Comparison of ENCODE assay signal across 40 cellular contexts in genomic region chr19:41050426-41050825, GRCh38. TPM values are rescaled to one million over a fixed set of nuclear protein-coding genes. Genes with fewer than 3 reads are reported as not detected.
DNase-seq lines count a peak whose midpoint lies in the region; ATAC-seq, FAIRE-seq and TF ChIP-seq lines count a peak whose summit lies in the region.
"Had no signal": no experiment of that assay in that cellular context is flagged by ENCODE, and none has a peak within 500 bp of the region (broad histone marks: within the 10 kb centered on the region; RNA-seq: fewer than 3 reads in every experiment).

No MANE protein-coding gene starts in this region.

- peaks cover 9% of the 10 kb centered on the region for H3K27me3 Mint-ChIP-seq in osteocyte (ENCODE audit: unreplicated experiment)
- H3K27me3 Mint-ChIP-seq in stimulated activated memory B cell treated with anti-CD40 and anti-IgM and Interleukin-4, amounts not matched to agents 10 μg/mL and 1 μg/mL and 100 μg/mL, for 72 hours, result peaks cover 58% of the 10 kb centered on the region

- no peaks in the 10 kb centered on the region for H3K9me3 ChIP-seq in esophagus muscularis mucosa
- H3K9me3 ChIP-seq: BE2C; BLaER1; BLaER1 treated with 17β-estradiol and CSF1 and Interleukin-3, amounts not matched to agents 10 nM and 100 nM; Caco-2 had no signal

- TF ChIP-seq EP300 in esophagus muscularis mucosa (IDR thresholded peaks at IDR 0.05), result no peak

- no peak for TF ChIP-seq CTCF in esophagus muscularis mucosa (IDR thresholded peaks at IDR 0.05)
- TF ChIP-seq CTCF in osteocyte (IDR thresholded peaks at IDR 0.05), result no peak

- H3K4me1 ChIP-seq in esophagus muscularis mucosa, result no peaks in the 10 kb centered on the region
- H3K4me1 ChIP-seq: A549; BE2C; BLaER1; BLaER1 treated with 17β-estradiol and CSF1 and Interleukin-3, amounts not matched to agents 10 nM and 100 nM; Caco-2 had no signal

- peak; percentile 12 for ATAC-seq in stimulated activated memory B cell treated with anti-CD40 and anti-IgM and Interleukin-4, amounts not matched to agents 10 μg/mL and 1 μg/mL and 100 μg/mL, for 72 hours
- ATAC-seq in GM21619 (IDR thresholded peaks at IDR 0.05; ENCODE audit: unreplicated experiment), result no peak
- ATAC-seq: CD8-positive, alpha-beta T cell had no signal

- no peak overlapping the region for H3K27ac ChIP-seq in esophagus muscularis mucosa (replicated peaks in 1 of 4)
- H3K27ac ChIP-seq: 22Rv1; A549; BLaER1; BLaER1 treated with 17β-estradiol and CSF1 and Interleukin-3, amounts not matched to agents 10 nM and 100 nM; C4-2B had no signal

- no peaks in the 10 kb centered on the region for H3K36me3 Mint-ChIP-seq in osteocyte (ENCODE audit: unreplicated experiment)
- no peaks in the 10 kb centered on the region for H3K36me3 Mint-ChIP-seq in stimulated activated memory B cell treated with anti-CD40 and anti-IgM and Interleukin-4, amounts not matched to agents 10 μg/mL and 1 μg/mL and 100 μg/mL, for 72 hours
- H3K36me3 Mint-ChIP-seq: CD14-positive monocyte; CD4-positive, alpha-beta memory T cell; CD4-positive, CD25-positive, alpha-beta regulatory T cell; CD8-positive, alpha-beta memory T cell; CD8-positive, alpha-beta T cell had no signal

- no peak overlapping the region for H3K27ac Mint-ChIP-seq in osteocyte (ENCODE audit: unreplicated experiment)
- H3K27ac Mint-ChIP-seq in stimulated activated memory B cell treated with anti-CD40 and anti-IgM and Interleukin-4, amounts not matched to agents 10 μg/mL and 1 μg/mL and 100 μg/mL, for 72 hours, result no peak overlapping the region
- H3K27ac Mint-ChIP-seq: B cell; CD14-positive monocyte; CD4-positive, alpha-beta memory T cell; CD4-positive, alpha-beta T cell; CD8-positive, alpha-beta T cell had no signal

- no peaks in the 10 kb centered on the region for H3K36me3 ChIP-seq in esophagus muscularis mucosa
- H3K36me3 ChIP-seq: BE2C; BLaER1; BLaER1 treated with 17β-estradiol and CSF1 and Interleukin-3, amounts not matched to agents 10 nM and 100 nM had no signal

- H3K4me1 Mint-ChIP-seq in osteocyte (ENCODE audit: unreplicated experiment), result no peaks in the 10 kb centered on the region
- no peaks in the 10 kb centered on the region for H3K4me1 Mint-ChIP-seq in stimulated activated memory B cell treated with anti-CD40 and anti-IgM and Interleukin-4, amounts not matched to agents 10 μg/mL and 1 μg/mL and 100 μg/mL, for 72 hours
- H3K4me1 Mint-ChIP-seq: B cell; CD14-positive monocyte; CD4-positive, alpha-beta memory T cell; CD4-positive, CD25-positive, alpha-beta regulatory T cell; CD8-positive, alpha-beta memory T cell had no signal

- intact Hi-C loops in esophagus muscularis mucosa (cut with DNase I), result no loop called here

- TF ChIP-seq POLR2A in esophagus muscularis mucosa (IDR thresholded peaks at IDR 0.05; ENCODE audit: low read depth), result no peak

- 80% methylated on average over 13 of the region's 13 CpGs for WGBS in esophagus muscularis mucosa

- DNase-seq in esophagus muscularis mucosa (ENCODE audit: extremely low spot score) (peak; percentile 82), osteocyte (ENCODE audit: extremely low spot score, unreplicated experiment) (peak; percentile 79), urothelium cell line (ENCODE audit: low spot score) (no peak), NCI-H1092 treated with DMSO at 0.1 percent for 48 hours (lab: John Stamatoyannopoulos, UW) (no peak), OCI-M2 (lab: John Stamatoyannopoulos, UW; ENCODE audit: unreplicated experiment) (no peak)
- no peak for DNase-seq in effector CD4-positive, alpha-beta T cell
- DNase-seq: 8988T; ACHN; AML-193; BE2C; C1 segment of cervical spinal cord; Caco-2; Calu3; CD4-positive, alpha-beta memory T cell; CD4-positive, alpha-beta T cell; CD4-positive, CD25-positive, alpha-beta regulatory T cell; CD8-positive, alpha-beta memory T cell; CD8-positive, alpha-beta T cell; COR-L47; DMS 273 treated with DMSO at 0.1 percent for 48 hours; DMS153; DMS53; DMS79; DMS79 treated with DMSO at 0.1 percent for 48 hours; DND-41; EL had no signal

- FAIRE-seq in urothelium cell line (lab: Jason Lieb, UNC), result peak; percentile 69
- FAIRE-seq: A204.1, D721Med had no signal

- no peaks in the 10 kb centered on the region for H3K9me3 Mint-ChIP-seq in osteocyte (ENCODE audit: unreplicated experiment)
- no peaks in the 10 kb centered on the region for H3K9me3 Mint-ChIP-seq in stimulated activated memory B cell treated with anti-CD40 and anti-IgM and Interleukin-4, amounts not matched to agents 10 μg/mL and 1 μg/mL and 100 μg/mL, for 72 hours
- H3K9me3 Mint-ChIP-seq: CD14-positive monocyte; CD4-positive, alpha-beta T cell; CD4-positive, CD25-positive, alpha-beta regulatory T cell; CD8-positive, alpha-beta memory T cell; CD8-positive, alpha-beta T cell had no signal

- H3K27me3 ChIP-seq in esophagus muscularis mucosa, result peaks cover 0 to 63% (median 0%) of the 10 kb centered on the region in 4 donors
- H3K27me3 ChIP-seq: BLaER1; BLaER1 treated with 17β-estradiol and CSF1 and Interleukin-3, amounts not matched to agents 10 nM and 100 nM had no signal

- H3K4me3 Mint-ChIP-seq in osteocyte (ENCODE audit: unreplicated experiment), result no peak overlapping the region
- H3K4me3 Mint-ChIP-seq in stimulated activated memory B cell treated with anti-CD40 and anti-IgM and Interleukin-4, amounts not matched to agents 10 μg/mL and 1 μg/mL and 100 μg/mL, for 72 hours, result no peak overlapping the region
- H3K4me3 Mint-ChIP-seq: B cell; CD14-positive monocyte; CD4-positive, alpha-beta memory T cell; CD4-positive, alpha-beta T cell; CD4-positive, CD25-positive, alpha-beta regulatory T cell; CD8-positive, alpha-beta memory T cell; CD8-positive, alpha-beta T cell had no signal

- no peak overlapping the region for H3K4me3 ChIP-seq in esophagus muscularis mucosa
- H3K4me3 ChIP-seq: A549; BLaER1; BLaER1 treated with 17β-estradiol and CSF1 and Interleukin-3, amounts not matched to agents 10 nM and 100 nM had no signal

RNA-seq across cellular contexts. Expression of gene CYP2A13, which starts 37.8 kb away (rescaled TPM):
- total RNA-seq in esophagus muscularis mucosa (not detected), osteocyte (not detected in 2 replicates)
- total RNA-seq: A172; A673; B cell; Caco-2; Calu3; CD4-positive, alpha-beta memory T cell; CD4-positive, alpha-beta T cell; CD4-positive, CD25-positive, alpha-beta regulatory T cell; CD8-positive, alpha-beta memory T cell; CD8-positive, alpha-beta T cell; Daoy had no signal

RNA-seq across cellular contexts. Expression of gene CYP2B6, which starts 59.3 kb away (rescaled TPM):
- total RNA-seq in esophagus muscularis mucosa, result not detected
- not detected in 2 replicates for total RNA-seq in osteocyte
- total RNA-seq: A172; A673; B cell; CD4-positive, alpha-beta memory T cell; CD4-positive, alpha-beta T cell; CD4-positive, CD25-positive, alpha-beta regulatory T cell; CD8-positive, alpha-beta memory T cell; CD8-positive, alpha-beta T cell; Daoy had no signal

Comparison
In these comparisons a context has a peak if more than half of its experiments do, and no peak if none do; other contexts are left out.
1. DNase-seq: peak in esophagus muscularis mucosa (single experiment) and osteocyte (single experiment); none in urothelium cell line (single experiment), NCI-H1092 treated with DMSO at 0.1 percent for 48 hours (single experiment), effector CD4-positive, alpha-beta T cell (single experiment) and OCI-M2 (single experiment).